In genomic region chr3:107753494-107753893, GRCh38 we compare ENCODE assay signal across 7 cellular contexts.
DNase-seq lines count a peak whose midpoint lies in the region; ATAC-seq, FAIRE-seq and TF ChIP-seq lines count a peak whose summit lies in the region.

No MANE protein-coding gene starts in this region.

- DNase-seq in EL, result peak; percentile 41
- peak; percentile 14 for DNase-seq in HFF-Myc (ENCODE audit: extremely low read depth, low read depth)
- peak; percentile 64 for DNase-seq in NCI-H748 (lab: John Stamatoyannopoulos, UW; ENCODE audit: unreplicated experiment)
- DNase-seq in astrocyte (ENCODE audit: low read depth), result peak; percentile 10
- DNase-seq in inferior parietal cortex (ENCODE audit: extremely low spot score), result peak; percentile 82
- DNase-seq in substantia nigra (lab: John Stamatoyannopoulos, UW), result peak in 29 of 49 donors; percentile 2 to 56 (median 20)

- H3K4me2 ChIP-seq in astrocyte (ENCODE audit: low read length), result no peak overlapping the region

- no peak overlapping the region for H3K9ac ChIP-seq in astrocyte (ENCODE audit: low read length)

- no peaks in the 10 kb centered on the region for H3K79me2 ChIP-seq in astrocyte (ENCODE audit: insufficient read depth, low read length)

- no peak for FAIRE-seq in astrocyte (lab: Jason Lieb, UNC)

- no peaks in the 10 kb centered on the region for H3K36me3 ChIP-seq in astrocyte (ENCODE audit: insufficient read depth, low read length)

- no peak overlapping the region for H3K4me3 Mint-ChIP-seq in astrocyte (ENCODE audit: unreplicated experiment)

- H3K4me3 ChIP-seq in HFF-Myc (replicated peaks; ENCODE audit: low read depth, low read length) (no peak overlapping the region), astrocyte (ENCODE audit: insufficient read depth, low read depth, low read length) (no peak overlapping the region)

- H4K20me1 ChIP-seq in astrocyte (ENCODE audit: insufficient read depth, low read length), result no peaks in the 10 kb centered on the region

- no peaks in the 10 kb centered on the region for H3K27me3 ChIP-seq in astrocyte (ENCODE audit: insufficient read depth, low read length)

- no peak overlapping the region for H3K27ac Mint-ChIP-seq in astrocyte (ENCODE audit: unreplicated experiment)

- no peak overlapping the region for H3K27ac ChIP-seq in astrocyte (ENCODE audit: low read depth, low read length)
- H3K27ac ChIP-seq in substantia nigra (ENCODE audit: low read depth, low read length, poor library complexity, severe bottlenecking), result no peak overlapping the region

- peak; percentile 62 for TF ChIP-seq CTCF in HFF-Myc (IDR thresholded peaks at IDR 0.05; ENCODE audit: low read depth, low read length, missing control alignments)
- peak; percentile 42 for TF ChIP-seq CTCF in astrocyte (IDR thresholded peaks at IDR 0.05; ENCODE audit: insufficient read depth, low read depth, low read length)

- no peaks in the 10 kb centered on the region for H3K9me3 Mint-ChIP-seq in astrocyte (ENCODE audit: unreplicated experiment)

- H2AFZ ChIP-seq in astrocyte (ENCODE audit: low read depth, low read length), result no peak overlapping the region

- H3K4me1 Mint-ChIP-seq in astrocyte (ENCODE audit: low read depth, unreplicated experiment), result peaks cover 2% of the 10 kb centered on the region

- H3K36me3 Mint-ChIP-seq in astrocyte (ENCODE audit: low read depth, unreplicated experiment), result no peaks in the 10 kb centered on the region

- ATAC-seq in HG03135 (IDR thresholded peaks at IDR 0.05; ENCODE audit: unreplicated experiment), result no peak

- H3K4me1 ChIP-seq in astrocyte (ENCODE audit: insufficient read depth, low read length), result no peaks in the 10 kb centered on the region

- H3K27me3 Mint-ChIP-seq in astrocyte (ENCODE audit: low read depth, unreplicated experiment), result no peaks in the 10 kb centered on the region

- no peaks in the 10 kb centered on the region for H3K9me3 ChIP-seq in astrocyte (ENCODE audit: insufficient read depth, low read depth, low read length)

Comparison
In these comparisons a context has a peak if more than half of its experiments do, and no peak if none do; other contexts are left out.
1. DNase-seq: peak in every context shown above with its lines; median percentile 82 in inferior parietal cortex; 64 in NCI-H748; 41 in EL; 20 in substantia nigra; 14 in HFF-Myc; 10 in astrocyte.